ENCODE assay signal across 12 cellular contexts in the genomic region with DNA sequence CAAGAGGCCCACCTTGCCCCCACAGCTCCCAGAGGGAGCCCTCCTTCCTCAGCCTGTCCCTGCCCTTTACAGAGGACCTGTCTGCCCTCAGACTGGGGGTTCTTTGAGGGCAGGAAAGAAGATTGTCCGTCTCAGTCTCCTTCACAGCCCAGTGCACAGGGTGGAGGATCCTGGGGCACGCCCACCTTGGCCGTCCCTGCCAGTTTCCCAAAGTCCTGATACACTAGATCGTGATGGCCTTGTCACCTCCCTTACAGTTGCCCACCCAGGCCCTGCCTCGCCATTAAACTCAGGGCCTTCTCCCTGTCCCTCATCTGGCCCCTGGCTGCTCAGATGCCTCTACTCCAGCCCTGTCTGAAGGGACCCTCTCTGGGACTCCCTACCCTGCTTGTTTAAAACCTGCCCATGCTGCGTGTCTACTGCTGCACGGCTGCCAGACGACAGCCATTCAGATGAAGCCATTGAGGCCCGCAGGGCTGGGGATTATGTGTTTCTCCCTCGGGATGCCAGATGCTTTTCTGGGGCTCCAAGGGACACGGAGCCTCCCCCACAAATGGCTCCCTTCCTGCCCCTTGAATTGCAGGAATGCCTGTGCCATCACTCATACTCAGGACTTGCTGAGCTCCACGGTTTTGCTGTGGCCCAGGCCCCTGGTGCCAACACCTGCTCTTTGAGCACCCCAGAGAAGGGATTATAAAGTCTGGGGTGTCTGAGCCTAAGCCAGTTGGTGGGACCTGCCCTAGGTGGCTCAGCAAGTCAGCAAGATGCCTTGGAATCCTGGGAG. TPM values are rescaled to one million over a fixed set of nuclear protein-coding genes. Genes with fewer than 3 reads are reported as not detected.
A peak's percentile ranks its signal among the peaks of the same experiment; 100 is the strongest.
DNase-seq lines count a peak whose midpoint lies in the region; ATAC-seq, FAIRE-seq and TF ChIP-seq lines count a peak whose summit lies in the region.
"Had no signal": no experiment of that assay in that cellular context is flagged by ENCODE, and none has a peak within 500 bp of the region (broad histone marks: within the 10 kb centered on the region; RNA-seq: fewer than 3 reads in every experiment).

No MANE protein-coding gene starts in this region.

- H3K36me3 Mint-ChIP-seq in GM23338 (ENCODE audit: low read depth) = no peaks in the 10 kb centered on the region

- no peaks in the 10 kb centered on the region for H3K9me3 Mint-ChIP-seq in GM23338
- H3K9me3 Mint-ChIP-seq: activated T-helper 1 cell treated with anti-CD3 and anti-CD28 coated beads, Interleukin-12 subunit alpha, Interleukin-12 subunit beta, Interleukin-2, Interleukin-4 antibody, amounts not matched to agents 30 ng/mL and 10 ng/mL and 1 ng/mL, durations not matched to agents 14 hours and 24 hours and 36 hours had no signal

- H4K20me1 ChIP-seq in GM23338 (replicated peaks; ENCODE audit: insufficient read depth) = no peaks in the 10 kb centered on the region
- no peaks in the 10 kb centered on the region for H4K20me1 ChIP-seq in SK-N-SH (ENCODE audit: insufficient read depth)

- peaks cover 7% of the 10 kb centered on the region for H3K4me1 Mint-ChIP-seq in GM23338

- FAIRE-seq in GM12892 (lab: Jason Lieb, UNC) = no peak

- TF ChIP-seq EP300 in SK-N-SH (IDR thresholded peaks at IDR 0.05; ENCODE audit: borderline replicate concordance in 1 of 2, low read depth in 1 of 2, low read length in 1 of 2) = no peak

- H3K27me3 ChIP-seq in GM23338 (ENCODE audit: insufficient read depth) = no peaks in the 10 kb centered on the region
- 0 out of 2 replicates have a peak, but pooled peaks cover 3% of the 10 kb centered on the region for H3K27me3 ChIP-seq in SK-N-SH (ENCODE audit: insufficient read depth)
- peaks cover 22% of the 10 kb centered on the region for H3K27me3 ChIP-seq in skeletal muscle satellite cell (ENCODE audit: control insufficient read depth, insufficient read depth, low read length)
- H3K27me3 ChIP-seq: heart left ventricle had no signal

- H3K4me3 Mint-ChIP-seq in GM23338 = no peak overlapping the region
- H3K4me3 Mint-ChIP-seq: activated T-helper 1 cell treated with anti-CD3 and anti-CD28 coated beads, Interleukin-12 subunit alpha, Interleukin-12 subunit beta, Interleukin-2, Interleukin-4 antibody, amounts not matched to agents 30 ng/mL and 10 ng/mL and 1 ng/mL, durations not matched to agents 14 hours and 24 hours and 36 hours had no signal

- H3K4me2 ChIP-seq in GM23338 (no peak overlapping the region), SK-N-SH (no peak overlapping the region), skeletal muscle satellite cell (ENCODE audit: low read length) (peak overlapping the region; percentile 13)

- H3F3A ChIP-seq in GM23338 (replicated peaks; ENCODE audit: low read depth) (no peaks in the 10 kb centered on the region), SK-N-SH (replicated peaks; ENCODE audit: insufficient read depth) (no peaks in the 10 kb centered on the region)

- 54% methylated on average over 2 of the region's 12 CpGs for WGBS in SK-N-SH (ENCODE audit: low lambda C conversion rate)

- no peak for TF ChIP-seq RAD21 in SK-N-SH (IDR thresholded peaks at IDR 0.05; ENCODE audit: low read length)

- H3K4me1 ChIP-seq in GM23338 (ENCODE audit: insufficient read depth) = no peaks in the 10 kb centered on the region
- peaks cover 11 to 22% of the 10 kb centered on the region in 2 experiments; a peak in 3 of 4 replicates for H3K4me1 ChIP-seq in SK-N-SH (ENCODE audit: control insufficient read depth in 1 of 2, insufficient read depth in 2 of 2, low read depth in 1 of 2, low read length in 1 of 2)
- peaks cover 28% of the 10 kb centered on the region for H3K4me1 ChIP-seq in skeletal muscle satellite cell (ENCODE audit: control insufficient read depth, insufficient read depth, low read length)

- H3K36me3 ChIP-seq in GM23338 (ENCODE audit: insufficient read depth) (no peaks in the 10 kb centered on the region), SK-N-SH (replicated peaks in 1 of 2; ENCODE audit: control insufficient read depth in 1 of 2, insufficient read depth in 2 of 2, low read length in 1 of 2) (no peaks in the 10 kb centered on the region), skeletal muscle satellite cell (ENCODE audit: insufficient read depth, low read length) (no peaks in the 10 kb centered on the region)
- H3K36me3 ChIP-seq: heart left ventricle had no signal

- POLR2A ChIA-PET in SK-N-SH (lab: Yijun Ruan, JAX) = no interaction called here

- no peak overlapping the region for H3K9ac ChIP-seq in SK-N-SH
- H3K9ac ChIP-seq in skeletal muscle satellite cell (ENCODE audit: low read depth, low read length) = no peak overlapping the region

- no peak overlapping the region for H2AFZ ChIP-seq in GM23338
- H2AFZ ChIP-seq in SK-N-SH (ENCODE audit: low read depth) = no peak overlapping the region

- H3K79me2 ChIP-seq in GM23338 (replicated peaks; ENCODE audit: insufficient read depth) (no peaks in the 10 kb centered on the region), SK-N-SH (ENCODE audit: insufficient read depth) (no peaks in the 10 kb centered on the region)

- CTCF ChIA-PET in SK-N-SH (lab: Yijun Ruan, JAX) = interaction anchor here (8.2 kb wide), 1 partner anchor 12 kb away, joined by 68 read pairs; no protein-coding TSS in a partner anchor

- H3K27ac ChIP-seq in GM23338 (ENCODE audit: low read depth) = no peak overlapping the region
- no peak overlapping the region for H3K27ac ChIP-seq in SK-N-SH (ENCODE audit: low read depth in 2 of 2, low read length in 1 of 2)
- H3K27ac ChIP-seq: coronary artery had no signal

- no peaks in the 10 kb centered on the region for H3K9me3 ChIP-seq in SK-N-SH
- no peaks in the 10 kb centered on the region for H3K9me3 ChIP-seq in skeletal muscle satellite cell (replicated peaks; ENCODE audit: low read length)
- H3K9me3 ChIP-seq: heart left ventricle had no signal

- peaks cover 7% of the 10 kb centered on the region for H3K27me3 Mint-ChIP-seq in GM23338 (ENCODE audit: insufficient read depth, low read depth, poor library complexity)

- no peak for ATAC-seq in GM23338
- ATAC-seq in GM21515 (IDR thresholded peaks at IDR 0.05; ENCODE audit: unreplicated experiment) = no peak
- ATAC-seq: heart left ventricle had no signal

- no peak for TF ChIP-seq CTCF in GM23338 (conservative IDR thresholded peaks at IDR 0.05; ENCODE audit: low read depth in 2 of 2)
- TF ChIP-seq CTCF in SK-N-SH (IDR thresholded peaks at IDR 0.05) = no peak

- H3K27ac Mint-ChIP-seq in GM23338 = peak overlapping the region; percentile 56
- H3K27ac Mint-ChIP-seq: activated T-helper 1 cell treated with anti-CD3 and anti-CD28 coated beads, Interleukin-12 subunit alpha, Interleukin-12 subunit beta, Interleukin-2, Interleukin-4 antibody, amounts not matched to agents 30 ng/mL and 10 ng/mL and 1 ng/mL, durations not matched to agents 14 hours and 24 hours and 36 hours had no signal

- DNase-seq in GM23338 (ENCODE audit: low spot score) = no peak
- no peak for DNase-seq in SK-N-SH
- peak; percentile 16 for DNase-seq in iPS-NIHi7 (ENCODE audit: extremely low spot score)
- DNase-seq in middle frontal gyrus (ENCODE audit: extremely low spot score, low spot score) = no peak
- no peak for DNase-seq in GM12892 (ENCODE audit: insufficient read length)
- DNase-seq in UCSD-AML1 (lab: John Stamatoyannopoulos, UW; ENCODE audit: unreplicated experiment) = no peak
- DNase-seq: NCI-H1092 treated with DMSO at 0.1 percent for 48 hours had no signal

- TF ChIP-seq POLR2A in GM12892 (IDR thresholded peaks at IDR 0.05; ENCODE audit: low read depth, low read length) = no peak

- no peak overlapping the region for H3K4me3 ChIP-seq in GM23338
- H3K4me3 ChIP-seq in SK-N-SH (ENCODE audit: low read depth in 2 of 2, low read length in 1 of 2) = no peak overlapping the region
- H3K4me3 ChIP-seq in skeletal muscle satellite cell (ENCODE audit: low read length) = no peak overlapping the region
- H3K4me3 ChIP-seq: coronary artery, heart left ventricle had no signal

- no peaks in the 10 kb centered on the region for H3K9me2 ChIP-seq in GM23338 (ENCODE audit: insufficient read depth)
- H3K9me2 ChIP-seq in SK-N-SH = no peaks in the 10 kb centered on the region

TF ChIP-seq in GM23338, 12 proteins besides CTCF, POLR2A, EP300 and RAD21 (continues in another document):
- no peak for TF ChIP-seq ZNF331 (CRISPR knock-in tag; IDR thresholded peaks at IDR 0.05; ENCODE audit: low read depth)

TF ChIP-seq in SK-N-SH, 30 proteins besides CTCF, POLR2A, EP300 and RAD21 (continues in another document):
- 0 out of 2 replicates have a peak, but pooled peaks have one; percentile 36 for TF ChIP-seq TEAD4 (IDR thresholded peaks at IDR 0.05; ENCODE audit: borderline replicate concordance, insufficient read depth)
- no peak for TF ChIP-seq FOXM1 (IDR thresholded peaks at IDR 0.05; ENCODE audit: low read depth)
- TF ChIP-seq FOSL2 (IDR thresholded peaks at IDR 0.05; ENCODE audit: borderline replicate concordance, low read depth) = peak; percentile 10; the same call in 1 of the 2 replicates
- no peak for TF ChIP-seq RXRA (IDR thresholded peaks at IDR 0.05; ENCODE audit: borderline replicate concordance, low read depth)

RNA-seq across cellular contexts. Expression of a gene that starts 27.8 kb away (rescaled TPM):
- total RNA-seq in GM23338 (2014; rRNA removed; shearing (Covaris generic)) = 7.3 and 10.0 TPM in 2 replicates
- polyA plus RNA-seq in GM23338 (2016; fragmentation: Nextera tagmentation; extraction: Ambion mirVana) (1.9 TPM in 2 replicates), SK-N-SH (2012; rRNA removed) (under 0.01 and 0.02 TPM in 2 replicates)
- 0.01 and 0.04 TPM in 2 replicates for polyA plus RNA-seq in SK-N-SH (2012; cell fraction: cytosol; rRNA removed)
- polyA plus RNA-seq in SK-N-SH (2012; cell fraction: nucleus; rRNA removed) = 0.01 TPM in 1 of 2 replicates, not detected in the other
- 0.22 TPM in 1 of 2 replicates, not detected in the other for total RNA-seq in skeletal muscle satellite cell (2012; rRNA removed)
- 0.32 TPM for polyA plus RNA-seq in GM12892 (2012; ENCODE audit: missing spikeins)

RNA-seq across cellular contexts. Expression of a gene that starts 57.4 kb away (rescaled TPM):
- total RNA-seq in GM23338 (2014; rRNA removed; shearing (Covaris generic)) = 40.5 and 41.6 TPM in 2 replicates
- polyA plus RNA-seq in GM23338 (2016; fragmentation: Nextera tagmentation; extraction: Ambion mirVana) (18.6 and 24.1 TPM in 2 replicates), SK-N-SH (2012; rRNA removed) (33.2 and 34.0 TPM in 2 replicates)
- polyA plus RNA-seq in SK-N-SH (2012; cell fraction: cytosol; rRNA removed) = 45.5 and 62.1 TPM in 2 replicates
- 44.1 and 55.4 TPM in 2 replicates for polyA plus RNA-seq in SK-N-SH (2012; cell fraction: nucleus; rRNA removed)
- total RNA-seq in skeletal muscle satellite cell (2012; rRNA removed) = 47.4 and 53.1 TPM in 2 replicates
- 80.2 TPM for polyA plus RNA-seq in GM12892 (2012; ENCODE audit: missing spikeins)

RNA-seq across cellular contexts. Expression of a gene that starts 57.8 kb away (rescaled TPM):
- 10.3 and 12.5 TPM in 2 replicates for total RNA-seq in GM23338 (2014; rRNA removed; shearing (Covaris generic))
- polyA plus RNA-seq in GM23338 (2016; fragmentation: Nextera tagmentation; extraction: Ambion mirVana) (5.0 and 5.4 TPM in 2 replicates), SK-N-SH (2012; rRNA removed) (0.02 and 0.03 TPM in 2 replicates)
- 0.03 and 0.07 TPM in 2 replicates for polyA plus RNA-seq in SK-N-SH (2012; cell fraction: cytosol; rRNA removed)
- 0.14 and 0.15 TPM in 2 replicates for polyA plus RNA-seq in SK-N-SH (2012; cell fraction: nucleus; rRNA removed)
- 1.3 and 2.0 TPM in 2 replicates for total RNA-seq in skeletal muscle satellite cell (2012; rRNA removed)
- polyA plus RNA-seq in GM12892 (2012; ENCODE audit: missing spikeins) = 5.5 TPM
